In genomic region chr4:138367942-138368341, GRCh38 we compare ENCODE assay signal across 19 cellular contexts.
DNase-seq lines count a peak whose midpoint lies in the region; ATAC-seq, FAIRE-seq and TF ChIP-seq lines count a peak whose summit lies in the region.
"Had no signal": no experiment of that assay in that cellular context is flagged by ENCODE, and none has a peak within 500 bp of the region (broad histone marks: within the 10 kb centered on the region; RNA-seq: fewer than 3 reads in every experiment).

No MANE protein-coding gene starts in this region.

- peak; percentile 15 for FAIRE-seq in endothelial cell of umbilical vein (lab: Jason Lieb, UNC)
- FAIRE-seq: GM12878 had no signal

- H3K79me2 ChIP-seq in endothelial cell of umbilical vein (ENCODE audit: control insufficient read depth, insufficient read depth, low read length): no peaks in the 10 kb centered on the region

- no peaks in the 10 kb centered on the region for H4K20me1 ChIP-seq in endothelial cell of umbilical vein (replicated peaks; ENCODE audit: control insufficient read depth, extremely low read depth, insufficient read depth, low read length)

- POLR2A ChIA-PET in endothelial cell of umbilical vein (lab: Charles Lee): no interaction called here

- TF ChIP-seq CTCF in endothelial cell of umbilical vein (IDR thresholded peaks at IDR 0.05; ENCODE audit: extremely low read depth in 1 of 2, insufficient read depth in 1 of 2, low read depth in 1 of 2, low read length in 2 of 2) (no peak), right lobe of liver (IDR thresholded peaks at IDR 0.05) (no peak), vagina (IDR thresholded peaks at IDR 0.05) (no peak)

- H3K4me1 ChIP-seq in endothelial cell of umbilical vein (ENCODE audit: control insufficient read depth, extremely low read depth, insufficient read depth, low read length) (no peaks in the 10 kb centered on the region), right lobe of liver (peaks cover 0 to 6% (median 0%) of the 10 kb centered on the region in 4 donors), vagina (no peaks in the 10 kb centered on the region)
- H3K4me1 ChIP-seq: Peyer's patch, SJSA1 had no signal

- H3K27me3 ChIP-seq in endothelial cell of umbilical vein (ENCODE audit: control insufficient read depth in 2 of 2, insufficient read depth in 2 of 2, low read length in 2 of 2) (no peaks in the 10 kb centered on the region), right lobe of liver (no peaks in the 10 kb centered on the region), vagina (no peaks in the 10 kb centered on the region)
- H3K27me3 ChIP-seq: Peyer's patch, SJSA1 had no signal

- CTCF ChIA-PET in endothelial cell of umbilical vein (lab: Charles Lee): interaction anchor here (1.0 kb wide), 1 partner anchor 12 kb away, joined by 4 read pairs; no protein-coding TSS in a partner anchor

- no TSS peak for BruUV-seq in endothelial cell of umbilical vein (replicated peaks; lab: Mats Ljungman, UMichigan)

- no peaks in the 10 kb centered on the region for H3K9me1 ChIP-seq in endothelial cell of umbilical vein (replicated peaks; ENCODE audit: control insufficient read depth, extremely low read depth, insufficient read depth, low read length)

- no peak overlapping the region for H2AFZ ChIP-seq in endothelial cell of umbilical vein (ENCODE audit: low read depth, low read length)

- DNase-seq in DMS153 (lab: John Stamatoyannopoulos, UW): peak; percentile 41
- DNase-seq in DMS153 treated with DMSO at 0.1 percent for 48 hours (lab: John Stamatoyannopoulos, UW; ENCODE audit: unreplicated experiment): no peak
- peak; percentile 59 for DNase-seq in DMS53 treated with DMSO at 0.1 percent for 48 hours (lab: John Stamatoyannopoulos, UW; ENCODE audit: unreplicated experiment)
- no peak for DNase-seq in endothelial cell of umbilical vein (ENCODE audit: low read depth, low spot score)
- DNase-seq in right lobe of liver: no peak
- DNase-seq in vagina (ENCODE audit: extremely low spot score in 2 of 2): no peak
- DNase-seq: DMS 273 treated with DMSO at 0.1 percent for 48 hours; EL; NCI-H1417 treated with DMSO at 0.1 percent for 48 hours; NCI-H2081; NCI-H524 treated with DMSO at 0.1 percent for 48 hours; NK-92 treated with Interleukin-12 subunit alpha and Interleukin-12 subunit beta, amount 100 ng/mL, for 24 hours; Peyer's patch had no signal

- no peaks in the 10 kb centered on the region for H3K36me3 ChIP-seq in endothelial cell of umbilical vein (ENCODE audit: control insufficient read depth in 2 of 2, extremely low read depth in 1 of 2, insufficient read depth in 2 of 2, low read length in 2 of 2)
- H3K36me3 ChIP-seq in right lobe of liver: no peaks in the 10 kb centered on the region
- H3K36me3 ChIP-seq in vagina: no peaks in the 10 kb centered on the region
- H3K36me3 ChIP-seq: Peyer's patch, SJSA1 had no signal

- H3K9me3 ChIP-seq in endothelial cell of umbilical vein (replicated peaks; ENCODE audit: control insufficient read depth, insufficient read depth, low read length): no peaks in the 10 kb centered on the region
- no peaks in the 10 kb centered on the region for H3K9me3 ChIP-seq in right lobe of liver
- no peaks in the 10 kb centered on the region for H3K9me3 ChIP-seq in vagina
- H3K9me3 ChIP-seq: Peyer's patch, SJSA1 had no signal

- no peak overlapping the region for H3K4me2 ChIP-seq in endothelial cell of umbilical vein (ENCODE audit: insufficient read depth, low read length)
- H3K4me2 ChIP-seq: KMS-11 had no signal

- TF ChIP-seq POLR2A in endothelial cell of umbilical vein (IDR thresholded peaks at IDR 0.05; ENCODE audit: low read depth, low read length) (no peak), right lobe of liver (IDR thresholded peaks at IDR 0.05) (no peak), vagina (IDR thresholded peaks at IDR 0.05) (no peak)

- dilution Hi-C loops in endothelial cell of umbilical vein (cut with MboI; ENCODE audit: extremely low pct_ligation_motif_present, low sequenced_read_pairs): no loop called here

- H3K9ac ChIP-seq in endothelial cell of umbilical vein (replicated peaks; ENCODE audit: extremely low read depth, insufficient read depth, low read length): no peak overlapping the region
- H3K9ac ChIP-seq: KMS-11 had no signal

- ATAC-seq in right lobe of liver: peak; percentile 59 to 95 (median 82)
- no peak for ATAC-seq in HG03439 (IDR thresholded peaks at IDR 0.05; ENCODE audit: unreplicated experiment)
- no peak for ATAC-seq in GM21529 (IDR thresholded peaks at IDR 0.05; ENCODE audit: unreplicated experiment)
- ATAC-seq: GM12878 had no signal

- H3K4me3 ChIP-seq in endothelial cell of umbilical vein (replicated peaks in 1 of 3; ENCODE audit: insufficient read depth in 1 of 3, low read depth in 1 of 3, low read length in 3 of 3) (no peak overlapping the region), right lobe of liver (no peak overlapping the region), vagina (no peak overlapping the region)
- H3K4me3 ChIP-seq: GM12878, Peyer's patch, SJSA1 had no signal

- intact Hi-C loops in endothelial cell of umbilical vein (cut with micrococcal nuclease): no loop called here
- intact Hi-C loops in right lobe of liver (cut with DNase I): no loop called here
- intact Hi-C loops in vagina (cut with DNase I): no loop called here

- no peak overlapping the region for H3K27ac ChIP-seq in endothelial cell of umbilical vein (ENCODE audit: insufficient read depth, low read depth, low read length)
- no peak overlapping the region for H3K27ac ChIP-seq in right lobe of liver
- no peak overlapping the region for H3K27ac ChIP-seq in vagina
- H3K27ac ChIP-seq: 22Rv1, KMS-11, Peyer's patch, SJSA1 had no signal

TF ChIP-seq in endothelial cell of umbilical vein, 7 proteins besides CTCF, POLR2A, EP300 and RAD21:
- no peak for TF ChIP-seq FOS (IDR thresholded peaks at IDR 0.05; ENCODE audit: borderline replicate concordance, insufficient read depth, low read length)

Comparison
In these comparisons a context has a peak if more than half of its experiments do, and no peak if none do; other contexts are left out.
1. DNase-seq: peak in DMS153 (single experiment) and DMS53 treated with DMSO at 0.1 percent for 48 hours (single experiment); none in DMS153 treated with DMSO at 0.1 percent for 48 hours (single experiment), endothelial cell of umbilical vein (single experiment), right lobe of liver (0 of 3) and vagina (0 of 2).
2. ATAC-seq: peak in right lobe of liver (4 of 4); none in HG03439 (single experiment) and GM21529 (single experiment).